In the genomic region with DNA sequence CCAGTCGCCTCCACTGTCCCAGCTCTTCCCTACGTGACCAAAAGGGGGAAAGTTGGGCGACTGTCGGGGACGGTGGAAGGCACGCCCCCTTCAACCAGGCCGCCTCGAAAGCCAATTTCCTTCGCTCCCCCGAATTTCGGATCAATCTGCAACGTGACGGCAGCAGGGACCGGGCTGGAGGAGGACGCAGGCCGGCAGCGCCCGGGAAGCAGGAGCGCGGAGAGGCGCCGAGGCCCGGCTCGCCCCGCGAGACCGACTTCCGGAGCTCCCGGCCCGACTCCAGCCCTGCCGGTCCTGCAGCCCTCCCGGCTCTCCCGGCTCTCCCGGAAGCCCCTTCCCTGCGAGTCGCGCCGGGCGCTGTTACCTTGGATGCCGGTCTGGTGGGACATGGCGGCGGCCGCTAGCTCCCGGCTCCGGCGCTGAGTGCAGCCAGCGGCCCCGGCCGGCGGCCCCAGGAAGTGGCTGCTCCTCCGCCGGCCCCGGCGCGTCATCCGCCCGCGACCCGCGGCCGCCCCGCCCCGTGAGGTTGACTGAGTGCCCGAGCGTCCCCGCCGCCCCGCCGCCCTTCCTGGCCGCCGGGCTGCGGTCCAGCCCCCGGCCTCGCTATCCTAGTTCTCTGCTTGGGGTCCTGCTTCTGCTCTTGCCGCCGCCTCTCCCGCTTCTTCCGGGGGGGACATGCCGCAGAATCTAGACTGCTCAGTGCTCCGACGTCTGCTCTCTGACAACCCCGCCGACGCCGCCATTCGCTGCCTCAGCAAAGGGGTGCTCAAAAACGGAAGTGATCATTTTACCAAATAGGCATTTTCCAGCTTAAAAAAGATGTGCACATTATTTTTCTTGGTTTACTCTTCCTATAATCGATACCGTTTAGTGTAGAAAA, we compare ENCODE assay signal across 8 cellular contexts. TPM values are rescaled to one million over a fixed set of nuclear protein-coding genes. Genes with fewer than 3 reads are reported as not detected.
DNase-seq lines count a peak whose midpoint lies in the region; ATAC-seq and TF ChIP-seq lines count a peak whose summit lies in the region.

A gene (minus strand): TSS at position 461 of the 880 bp plus-strand sequence. CDS start 72 bp downstream, at position 389.

- peak within 1 kb of the TSS; percentile 100 for H3K27ac Mint-ChIP-seq in nephron progenitor cell
- H3K27ac Mint-ChIP-seq in stimulated activated naive CD8-positive, alpha-beta T cell treated with anti-CD3 and anti-CD28 coated beads, Interleukin-15, amount 100 ng/mL, for 72 hours = peak within 1 kb of the TSS; percentile 99 to 100

- peak within 1 kb of the TSS; percentile 93 for H3K4me3 ChIP-seq in fibroblast of pulmonary artery (replicated peaks; ENCODE audit: low read depth, low read length)

- POLR2A ChIA-PET in RWPE1 (lab: Yijun Ruan, JAX; ENCODE audit: low non-redundant PET) = interaction anchor here (0.9 to 1.4 kb wide), 3 partner anchors 13 to 77 kb away, joined by 3 to 4 read pairs (median 4); a partner anchor contains a TSS

- peak within 1 kb of the TSS; percentile 100 for H3K4me3 Mint-ChIP-seq in nephron progenitor cell
- peak within 1 kb of the TSS; percentile 91 to 94 for H3K4me3 Mint-ChIP-seq in stimulated activated naive CD8-positive, alpha-beta T cell treated with anti-CD3 and anti-CD28 coated beads, Interleukin-15, amount 100 ng/mL, for 72 hours

- H3K4me1 Mint-ChIP-seq in nephron progenitor cell = peaks cover 32% of the 10 kb centered on the region
- H3K4me1 Mint-ChIP-seq in stimulated activated naive CD8-positive, alpha-beta T cell treated with anti-CD3 and anti-CD28 coated beads, Interleukin-15, amount 100 ng/mL, for 72 hours = peaks cover 31% of the 10 kb centered on the region

- no peaks in the 10 kb centered on the region for H3K9me3 Mint-ChIP-seq in nephron progenitor cell
- no peaks in the 10 kb centered on the region for H3K9me3 Mint-ChIP-seq in stimulated activated naive CD8-positive, alpha-beta T cell treated with anti-CD3 and anti-CD28 coated beads, Interleukin-15, amount 100 ng/mL, for 72 hours

- peak; percentile 97 for ATAC-seq in GM21723 (IDR thresholded peaks at IDR 0.05; ENCODE audit: unreplicated experiment)
- ATAC-seq in stimulated activated naive CD8-positive, alpha-beta T cell treated with anti-CD3 and anti-CD28 coated beads, Interleukin-15, amount 100 ng/mL, for 72 hours = peak; percentile 98

- H3K27me3 Mint-ChIP-seq in nephron progenitor cell (ENCODE audit: low read depth, poor library complexity) = peaks cover 10% of the 10 kb centered on the region
- H3K27me3 Mint-ChIP-seq in stimulated activated naive CD8-positive, alpha-beta T cell treated with anti-CD3 and anti-CD28 coated beads, Interleukin-15, amount 100 ng/mL, for 72 hours = no peaks in the 10 kb centered on the region

- in situ Hi-C loops in KBM-7 (cut with MboI; ENCODE audit: low pct_unique_long_range_greater_than_20kb, low sequenced_read_pairs) = no loop called here

- TF ChIP-seq CTCF in RWPE1 (conservative IDR thresholded peaks at IDR 0.05; ENCODE audit: low read depth) = peak; percentile 14
- peak; percentile 34 for TF ChIP-seq CTCF in fibroblast of pulmonary artery (IDR thresholded peaks at IDR 0.05; ENCODE audit: low read length, missing control alignments)
- TF ChIP-seq CTCF in nephron progenitor cell (IDR thresholded peaks at IDR 0.05) = peak; percentile 28

- peaks cover 13% of the 10 kb centered on the region for H3K36me3 Mint-ChIP-seq in nephron progenitor cell (ENCODE audit: low read depth)

- CTCF ChIA-PET in RWPE1 (lab: Yijun Ruan, JAX) = interaction anchor here (0.5 to 2.9 kb wide), 9 partner anchors 12 to 76 kb away, joined by 3 to 10 read pairs (median 3); a partner anchor contains a TSS

- H3K27ac ChIP-seq in RWPE1 = peak within 1 kb of the TSS; percentile 90

- peak; percentile 92 for DNase-seq in Daoy (ENCODE audit: low read depth)
- peak; percentile 83 for DNase-seq in KBM-7
- peak; percentile 75 for DNase-seq in RWPE1 (ENCODE audit: low spot score)
- DNase-seq in activated T-helper 9 cell treated with anti-CD3 and anti-CD28 coated beads, Interleukin-2, amount 50 U/mL, for 16 hours (ENCODE audit: low read depth) = peak; percentile 82
- peak; percentile 70 for DNase-seq in fibroblast of pulmonary artery (ENCODE audit: low read depth)
- peak; percentile 91 for DNase-seq in nephron progenitor cell
- peak; percentile 84 to 89 for DNase-seq in stimulated activated naive CD8-positive, alpha-beta T cell treated with anti-CD3 and anti-CD28 coated beads, Interleukin-15, amount 100 ng/mL, for 72 hours

RNA-seq across cellular contexts. Expression of the gene that starts here (rescaled TPM):
- total RNA-seq in Daoy (2014; rRNA removed; shearing (Covaris generic)) = 179 and 202 TPM in 2 replicates

Comparison
In these comparisons a context has a peak if more than half of its experiments do, and no peak if none do; other contexts are left out.
1. Peak in every context shown above with its lines: DNase-seq, ATAC-seq, H3K4me3 ChIP-seq and H3K27ac ChIP-seq.